In genomic region chr6:3231213-3232016, GRCh38 we compare ENCODE assay signal across 8 cellular contexts. TPM values are rescaled to one million over a fixed set of nuclear protein-coding genes. Genes with fewer than 3 reads are reported as not detected.
DNase-seq lines count a peak whose midpoint lies in the region; ATAC-seq and TF ChIP-seq lines count a peak whose summit lies in the region.

No MANE protein-coding gene starts in this region.

- DNase-seq in D341Med (ENCODE audit: low spot score) (peak; percentile 70), NCI-H146 treated with DMSO at 0.1 percent for 48 hours (lab: John Stamatoyannopoulos, UW; ENCODE audit: unreplicated experiment) (peak; percentile 89), cardiac muscle cell (ENCODE audit: low read depth in 1 of 2, low spot score in 1 of 2) (peak; percentile 81 to 83), occipital lobe (lab: John Stamatoyannopoulos, UW) (peak; percentile 79), OCI-LY7 (ENCODE audit: low spot score) (no peak), Kasumi-1 (lab: John Stamatoyannopoulos, UW) (no peak)
- DNase-seq in activated naive CD8-positive, alpha-beta T cell treated with anti-CD3 and anti-CD28 coated beads for 36 hours, result no peak

- H2AFZ ChIP-seq in OCI-LY7 (ENCODE audit: low read length), result no peak overlapping the region

- no TSS peak for BruUV-seq in OCI-LY7 (replicated peaks; lab: Mats Ljungman, UMichigan)

- H3K27ac ChIP-seq in cardiac muscle cell (no peak overlapping the region), OCI-LY7 (ENCODE audit: low read depth, low read length, poor library complexity, severe bottlenecking) (no peak overlapping the region)

- H3K36me3 ChIP-seq in cardiac muscle cell (no peaks in the 10 kb centered on the region), OCI-LY7 (ENCODE audit: insufficient read depth, low read length) (no peaks in the 10 kb centered on the region)

- H3K36me3 Mint-ChIP-seq in activated naive CD8-positive, alpha-beta T cell treated with anti-CD3 and anti-CD28 coated beads for 36 hours, result no peaks in the 10 kb centered on the region

- peak overlapping the region; percentile 57 for H3K4me3 Mint-ChIP-seq in activated naive CD8-positive, alpha-beta T cell treated with anti-CD3 and anti-CD28 coated beads for 36 hours

- H3K9me2 ChIP-seq in OCI-LY7 (ENCODE audit: insufficient read depth, low read length), result no peaks in the 10 kb centered on the region

- H3K4me1 ChIP-seq in cardiac muscle cell (ENCODE audit: low read depth) (peaks cover 17% of the 10 kb centered on the region), OCI-LY7 (ENCODE audit: insufficient read depth, low read length, poor library complexity, severe bottlenecking) (peaks cover 40% of the 10 kb centered on the region)

- H3K79me2 ChIP-seq in OCI-LY7 (ENCODE audit: insufficient read depth, low read depth, low read length), result no peaks in the 10 kb centered on the region

- ATAC-seq in GM19395 (IDR thresholded peaks at IDR 0.05; ENCODE audit: unreplicated experiment), result no peak

- peaks cover 96% of the 10 kb centered on the region for H3K27me3 Mint-ChIP-seq in activated naive CD8-positive, alpha-beta T cell treated with anti-CD3 and anti-CD28 coated beads for 36 hours

- H3K27ac Mint-ChIP-seq in activated naive CD8-positive, alpha-beta T cell treated with anti-CD3 and anti-CD28 coated beads for 36 hours, result no peak overlapping the region

- no peak overlapping the region for H3K4me2 ChIP-seq in OCI-LY7 (ENCODE audit: low read length)

- no peaks in the 10 kb centered on the region for H4K20me1 ChIP-seq in OCI-LY7 (ENCODE audit: insufficient read depth, low read length)

- peaks cover 36% of the 10 kb centered on the region for H3K4me1 Mint-ChIP-seq in activated naive CD8-positive, alpha-beta T cell treated with anti-CD3 and anti-CD28 coated beads for 36 hours

- POLR2A ChIA-PET in OCI-LY7 (lab: Charles Lee), result interaction anchor here (0.6 kb wide), 1 partner anchor 78 kb away, joined by 4 read pairs; no protein-coding TSS in a partner anchor

- CTCF ChIA-PET in OCI-LY7 (lab: Charles Lee; ENCODE audit: unreplicated experiment), result no interaction called here

- H3K4me3 ChIP-seq in cardiac muscle cell, result peak overlapping the region; percentile 41
- no peak overlapping the region for H3K4me3 ChIP-seq in OCI-LY7 (ENCODE audit: low read depth, low read length, poor library complexity, severe bottlenecking)

- H3K9me3 ChIP-seq in cardiac muscle cell (ENCODE audit: low read depth) (no peaks in the 10 kb centered on the region), OCI-LY7 (ENCODE audit: low read length) (no peaks in the 10 kb centered on the region)

- H3K27me3 ChIP-seq in cardiac muscle cell, result peaks cover 65% of the 10 kb centered on the region

- no peak for TF ChIP-seq CTCF in cardiac muscle cell (IDR thresholded peaks at IDR 0.05; ENCODE audit: low read depth, low read length)
- TF ChIP-seq CTCF in OCI-LY7 (conservative IDR thresholded peaks at IDR 0.05; ENCODE audit: low read length), result no peak

- H3K9me3 Mint-ChIP-seq in activated naive CD8-positive, alpha-beta T cell treated with anti-CD3 and anti-CD28 coated beads for 36 hours, result no peaks in the 10 kb centered on the region

- intact Hi-C loops in OCI-LY7 (cut with micrococcal nuclease; ENCODE audit: unreplicated experiment), result loop anchor here (10.0 kb wide), 1 partner anchor 247 kb away; no protein-coding TSS in a partner anchor

RNA-seq across cellular contexts. Expression of gene TUBB2B, which starts 4.0 kb away (rescaled TPM):
- total RNA-seq in activated naive CD8-positive, alpha-beta T cell treated with anti-CD3 and anti-CD28 coated beads for 36 hours, result under 1 TPM; 0.25 to 0.28 TPM
- total RNA-seq in cardiac muscle cell (57.6 and 83.9 TPM in 2 replicates), occipital lobe (4,324 TPM), OCI-LY7 (2022) (0.27 and 0.33 TPM in 2 replicates)
- polyA plus RNA-seq in cardiac muscle cell, result 27.9 and 29.8 TPM in 2 replicates
- not detected in 2 replicates for total RNA-seq in OCI-LY7 (2014; rRNA removed; shearing (Covaris generic))

RNA-seq across cellular contexts. Expression of gene PSMG4, which starts 27.3 kb away (rescaled TPM):
- total RNA-seq in activated naive CD8-positive, alpha-beta T cell treated with anti-CD3 and anti-CD28 coated beads for 36 hours, result 10 to 100 TPM; 36.4 to 38.1 TPM
- 22.2 and 23.3 TPM in 2 replicates for total RNA-seq in cardiac muscle cell
- 32.6 and 44.0 TPM in 2 replicates for polyA plus RNA-seq in cardiac muscle cell
- total RNA-seq in occipital lobe, result 28.5 TPM
- 58.3 and 65.4 TPM in 2 replicates for total RNA-seq in OCI-LY7 (2014; rRNA removed; shearing (Covaris generic))
- total RNA-seq in OCI-LY7 (2022), result 43.3 and 48.9 TPM in 2 replicates

Comparison
In these comparisons a context has a peak if more than half of its experiments do, and no peak if none do; other contexts are left out.
1. DNase-seq: peak in D341Med (single experiment), NCI-H146 treated with DMSO at 0.1 percent for 48 hours (single experiment), cardiac muscle cell (2 of 2) and occipital lobe (single experiment); none in activated naive CD8-positive, alpha-beta T cell treated with anti-CD3 and anti-CD28 coated beads for 36 hours (single experiment), OCI-LY7 (single experiment) and Kasumi-1 (0 of 2).
2. RNA of gene TUBB2B, which starts 4.0 kb away (total RNA-seq): 4,324 TPM in occipital lobe (single experiment); 57.6 to 83.9 TPM in cardiac muscle cell, 0.25 to 0.28 TPM in activated naive CD8-positive, alpha-beta T cell treated with anti-CD3 and anti-CD28 coated beads for 36 hours and 0.27 to 0.33 TPM in OCI-LY7; every median in the first group is over 10 times any median in the second.